9 cellular contexts compared by ENCODE assay signal in genomic region chr17:45282683-45283644, GRCh38. TPM values are rescaled to one million over a fixed set of nuclear protein-coding genes. Genes with fewer than 3 reads are reported as not detected.
DNase-seq lines count a peak whose midpoint lies in the region; ATAC-seq and TF ChIP-seq lines count a peak whose summit lies in the region.
"Had no signal": no experiment of that assay in that cellular context is flagged by ENCODE, and none has a peak within 500 bp of the region (broad histone marks: within the 10 kb centered on the region; RNA-seq: fewer than 3 reads in every experiment).

No MANE protein-coding gene starts in this region.

- H3K4me1 ChIP-seq in transverse colon (peaks cover 5 to 22% (median 20%) of the 10 kb centered on the region in 4 donors), testis (peaks cover 14% of the 10 kb centered on the region)

- DNase-seq in activated T-cell treated with anti-CD3 and anti-CD28 coated beads, Interleukin-2, amount 50 U/mL, for 4 hours, result no peak
- DNase-seq in activated T-cell treated with anti-CD3 and anti-CD28 coated beads, Interleukin-2, amount 50 U/mL, for 48 hours, result no peak
- DNase-seq in left colon (peak in 1 of 2 donors; percentile 67), transverse colon (no peak), kidney glomerular epithelial cell (lab: John Stamatoyannopoulos, UW) (no peak), testis (no peak)

- H3K36me3 ChIP-seq in transverse colon (peaks cover 0 to 23% (median 4%) of the 10 kb centered on the region in 4 donors), testis (ENCODE audit: low read depth, missing control alignments) (no peaks in the 10 kb centered on the region)

- H3K27me3 Mint-ChIP-seq in activated T-cell treated with anti-CD3 and anti-CD28 coated beads, Interleukin-2, amount 50 U/mL, for 4 hours (ENCODE audit: low read depth), result no peaks in the 10 kb centered on the region
- H3K27me3 Mint-ChIP-seq in activated naive CD8-positive, alpha-beta T cell, result no peaks in the 10 kb centered on the region

- intact Hi-C loops in left colon (cut with DNase I, micrococcal nuclease), result no loop called here
- intact Hi-C loops in transverse colon (cut with DNase I; ENCODE audit: low total_unique reads), result no loop called here
- intact Hi-C loops in testis (cut with DNase I; ENCODE audit: low total_unique reads), result loop anchor here (10.0 kb wide), 1 partner anchor 92 kb away; no protein-coding TSS in a partner anchor

- H3K4me1 Mint-ChIP-seq in activated T-cell treated with anti-CD3 and anti-CD28 coated beads, Interleukin-2, amount 50 U/mL, for 4 hours (ENCODE audit: low read depth), result peaks cover 1% of the 10 kb centered on the region
- H3K4me1 Mint-ChIP-seq in activated naive CD8-positive, alpha-beta T cell (ENCODE audit: low read depth), result peaks cover 16% of the 10 kb centered on the region

- WGBS in transverse colon (ENCODE audit: low coverage in 1 of 2), 2 donors, result 73% methylated on average over 21 of the region's 21 CpGs; no CpG with 5 or more reads in 1 of the 2 donors
- WGBS in testis, 2 donors, result 60 to 72% methylated on average over 19 to 21 of the region's 21 CpGs

- H3K27me3 ChIP-seq in transverse colon, result no peaks in the 10 kb centered on the region
- H3K27me3 ChIP-seq in testis, result no peaks in the 10 kb centered on the region

- TF ChIP-seq POLR2A in transverse colon (IDR thresholded peaks at IDR 0.05) (no peak), testis (IDR thresholded peaks at IDR 0.05) (no peak)

- TF ChIP-seq EP300 in transverse colon (IDR thresholded peaks at IDR 0.05; ENCODE audit: low read depth), result no peak

- H3K9me3 ChIP-seq in transverse colon (no peaks in the 10 kb centered on the region), testis (no peaks in the 10 kb centered on the region)

- in situ Hi-C loops in transverse colon (cut with MboI; ENCODE audit: low pct_ligation_motif_present in 1 of 4, low pct_unique_long_range_greater_than_20kb in 1 of 4, low sequenced_read_pairs in 3 of 4), result loop anchor here in 1 of 4 donors (5.0 kb wide), 1 partner anchor 99 kb away; no protein-coding TSS in a partner anchor

- peak; percentile 47 to 58 for ATAC-seq in activated T-cell treated with anti-CD3 and anti-CD28 coated beads, Interleukin-2, amount 50 U/mL, for 4 hours
- peak; percentile 20 for ATAC-seq in left colon
- no peak for ATAC-seq in GM18861 (IDR thresholded peaks at IDR 0.05; ENCODE audit: unreplicated experiment)

- no peaks in the 10 kb centered on the region for H3K9me3 Mint-ChIP-seq in activated T-cell treated with anti-CD3 and anti-CD28 coated beads, Interleukin-2, amount 50 U/mL, for 4 hours
- H3K9me3 Mint-ChIP-seq in activated naive CD8-positive, alpha-beta T cell (ENCODE audit: low read depth), result no peaks in the 10 kb centered on the region

- H3K36me3 Mint-ChIP-seq in activated T-cell treated with anti-CD3 and anti-CD28 coated beads, Interleukin-2, amount 50 U/mL, for 4 hours (ENCODE audit: insufficient read depth), result peaks cover 30% of the 10 kb centered on the region
- peaks cover 2% of the 10 kb centered on the region for H3K36me3 Mint-ChIP-seq in activated naive CD8-positive, alpha-beta T cell

- no peak overlapping the region for H3K4me3 Mint-ChIP-seq in activated T-cell treated with anti-CD3 and anti-CD28 coated beads, Interleukin-2, amount 50 U/mL, for 4 hours
- no peak overlapping the region for H3K4me3 Mint-ChIP-seq in activated naive CD8-positive, alpha-beta T cell

- peak overlapping the region; percentile 75 for H3K27ac Mint-ChIP-seq in activated naive CD8-positive, alpha-beta T cell

- TF ChIP-seq CTCF in transverse colon (IDR thresholded peaks at IDR 0.05) (no peak), testis (IDR thresholded peaks at IDR 0.05) (no peak)

- no peak overlapping the region for H3K4me3 ChIP-seq in transverse colon
- H3K4me3 ChIP-seq in testis, result no peak overlapping the region

- peak overlapping the region; percentile 55 to 81 (median 68) for H3K27ac ChIP-seq in transverse colon
- no peak overlapping the region for H3K27ac ChIP-seq in testis

RNA-seq across cellular contexts. Expression of gene SPATA32, which starts 21.1 kb away (rescaled TPM):
- under 1 TPM; 0.25 to 0.63 (median 0.27) TPM for total RNA-seq in activated T-cell treated with anti-CD3 and anti-CD28 coated beads, Interleukin-2, amount 50 U/mL, for 4 hours
- total RNA-seq in left colon (not detected), transverse colon (under 1 TPM in 1 of 4 donors, not detected in 3; 0.48 TPM), testis (10 to 100 TPM; 15.5 to 47.4 TPM)
- 72.0 TPM for polyA plus RNA-seq in testis (ENCODE audit: insufficient read depth, low read depth, low replicate concordance)
- polyA plus RNA-seq: BJ had no signal

RNA-seq across cellular contexts. Expression of gene MAP3K14, which starts 33.9 kb away (rescaled TPM):
- 10 to 100 TPM; 76.3 to 88.2 (median 85.8) TPM for total RNA-seq in activated T-cell treated with anti-CD3 and anti-CD28 coated beads, Interleukin-2, amount 50 U/mL, for 4 hours
- total RNA-seq in left colon (10 to 100 TPM; 13.0 to 13.3 TPM), transverse colon (10 to 100 TPM; 13.0 to 33.7 (median 18.7) TPM), testis (10 to 100 TPM; 12.4 to 14.6 TPM)
- polyA plus RNA-seq in testis (ENCODE audit: insufficient read depth, low read depth, low replicate concordance), result 24.9 TPM

Comparison
In these comparisons a context has a peak if more than half of its experiments do, and no peak if none do; other contexts are left out.
1. H3K27ac ChIP-seq: peak in transverse colon (4 of 4); none in testis (0 of 2).
2. RNA of gene SPATA32, which starts 21.1 kb away (total RNA-seq): 15.5 to 47.4 TPM in testis; 0.25 to 0.63 TPM in activated T-cell treated with anti-CD3 and anti-CD28 coated beads, Interleukin-2, amount 50 U/mL, for 4 hours, 0.48 TPM in transverse colon and not detected in left colon; every median in the first group is over 10 times any median in the second.